ENCODE assay signal across 1 cellular context in genomic region chr7:32587431-32587948, GRCh38.
TF ChIP-seq lines count a peak whose summit lies in the region.

No MANE protein-coding gene starts in this region.

TF ChIP-seq in HepG2, 621 proteins besides CTCF, POLR2A, EP300 and RAD21 (continued from another document):
- TF ChIP-seq, protein P1, sequence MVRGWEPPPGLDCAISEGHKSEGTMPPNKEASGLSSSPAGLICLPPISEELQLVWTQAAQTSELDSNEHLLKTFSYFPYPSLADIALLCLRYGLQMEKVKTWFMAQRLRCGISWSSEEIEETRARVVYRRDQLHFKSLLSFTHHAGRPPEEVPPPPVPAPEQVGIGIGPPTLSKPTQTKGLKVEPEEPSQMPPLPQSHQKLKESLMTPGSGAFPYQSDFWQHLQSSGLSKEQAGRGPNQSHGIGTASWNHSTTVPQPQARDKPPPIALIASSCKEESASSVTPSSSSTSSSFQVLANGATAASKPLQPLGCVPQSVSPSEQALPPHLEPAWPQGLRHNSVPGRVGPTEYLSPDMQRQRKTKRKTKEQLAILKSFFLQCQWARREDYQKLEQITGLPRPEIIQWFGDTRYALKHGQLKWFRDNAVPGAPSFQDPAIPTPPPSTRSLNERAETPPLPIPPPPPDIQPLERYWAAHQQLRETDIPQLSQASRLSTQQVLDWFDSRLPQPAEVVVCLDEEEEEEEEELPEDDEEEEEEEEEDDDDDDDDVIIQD (CRISPR knock-in tag; IDR thresholded peaks at IDR 0.05; ENCODE audit: low read depth) = peak; percentile 69; the same call in 1 of the 2 replicates
- TF ChIP-seq ZNF652 (CRISPR knock-in tag; IDR thresholded peaks at IDR 0.05; ENCODE audit: borderline replicate concordance, low read depth) (no peak), JUN (CRISPR knock-in tag; IDR thresholded peaks at IDR 0.05) (no peak), ZNF350 (CRISPR knock-in tag; IDR thresholded peaks at IDR 0.05; ENCODE audit: borderline replicate concordance, low read depth) (no peak), ARID5B (CRISPR knock-in tag; IDR thresholded peaks at IDR 0.05) (peak; percentile 84), SAP130 (CRISPR knock-in tag; IDR thresholded peaks at IDR 0.05; ENCODE audit: low read depth) (0 out of 2 replicates have a peak, but pooled peaks have one; percentile 17), SNRNP70 (IDR thresholded peaks at IDR 0.05; ENCODE audit: low read depth, low read length) (no peak), ZNF337 (CRISPR knock-in tag; IDR thresholded peaks at IDR 0.05; ENCODE audit: borderline replicate concordance, low read depth) (no peak), DPF2 (CRISPR knock-in tag; IDR thresholded peaks at IDR 0.05; ENCODE audit: borderline replicate concordance, low read depth) (no peak), HOXA7 (CRISPR knock-in tag; IDR thresholded peaks at IDR 0.05) (no peak), ZNF263 (CRISPR knock-in tag; IDR thresholded peaks at IDR 0.05) (peak; percentile 94), ZNF672 (CRISPR knock-in tag; IDR thresholded peaks at IDR 0.05) (no peak)
- TF ChIP-seq, protein P2, sequence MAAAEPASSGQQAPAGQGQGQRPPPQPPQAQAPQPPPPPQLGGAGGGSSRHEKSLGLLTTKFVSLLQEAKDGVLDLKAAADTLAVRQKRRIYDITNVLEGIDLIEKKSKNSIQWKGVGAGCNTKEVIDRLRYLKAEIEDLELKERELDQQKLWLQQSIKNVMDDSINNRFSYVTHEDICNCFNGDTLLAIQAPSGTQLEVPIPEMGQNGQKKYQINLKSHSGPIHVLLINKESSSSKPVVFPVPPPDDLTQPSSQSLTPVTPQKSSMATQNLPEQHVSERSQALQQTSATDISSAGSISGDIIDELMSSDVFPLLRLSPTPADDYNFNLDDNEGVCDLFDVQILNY (CRISPR knock-in tag; conservative IDR thresholded peaks at IDR 0.05) = no peak
TF ChIP-seq in HepG2: peak in this region for 50.
